Comparison of ENCODE assay signal across 8 cellular contexts in genomic region chr1:1847061-1847460, GRCh38. TPM values are rescaled to one million over a fixed set of nuclear protein-coding genes. Genes with fewer than 3 reads are reported as not detected.
A peak's percentile ranks its signal among the peaks of the same experiment; 100 is the strongest.
DNase-seq lines count a peak whose midpoint lies in the region; ATAC-seq, FAIRE-seq and TF ChIP-seq lines count a peak whose summit lies in the region.

No MANE protein-coding gene starts in this region.

- DNase-seq in HUDEP-2 (lab: John Stamatoyannopoulos, UW; ENCODE audit: unreplicated experiment in 76 of 76) (peak in 62 of 76 experiments; percentile 3 to 76 (median 38)), adrenal gland (peak in 5 of 7 donors; percentile 45 to 67 (median 48)), frontal cortex (ENCODE audit: low spot score in 2 of 2) (no peak), activated T-cell treated with anti-CD3 and anti-CD28 coated beads for 4 hours (no peak), GM10248 (ENCODE audit: extremely low spot score) (no peak)

- POLR2A ChIA-PET in GM10248 (lab: Yijun Ruan, JAX), result no interaction called here

- ATAC-seq in GM21619 (IDR thresholded peaks at IDR 0.05; ENCODE audit: unreplicated experiment), result no peak

- FAIRE-seq in frontal cortex (lab: Jason Lieb, UNC), result no peak

- peak in 1 of 2 donors; percentile 37 for TF ChIP-seq POLR2A in adrenal gland (IDR thresholded peaks at IDR 0.05)

- TF ChIP-seq CTCF in adrenal gland (IDR thresholded peaks at IDR 0.05) (no peak), GM10248 (IDR thresholded peaks at IDR 0.05; ENCODE audit: control extremely low read depth, extremely low read depth, low read depth, missing control alignments) (no peak)

- H3K27ac ChIP-seq in adrenal gland (peak overlapping the region in 4 of 5 donors; percentile 9 to 77 (median 60)), layer of hippocampus (ENCODE audit: low read depth, low read length) (peak overlapping the region; percentile 63), skin epidermis (peak overlapping the region in 14 of 21 experiments; percentile 7 to 71 (median 45))

- H3K9me3 ChIP-seq in adrenal gland (replicated peaks in 1 of 3), result no peaks in the 10 kb centered on the region

- no peaks in the 10 kb centered on the region for H3K27me3 ChIP-seq in adrenal gland
- H3K27me3 ChIP-seq in layer of hippocampus (ENCODE audit: control insufficient read depth, insufficient read depth, low read length), result no peaks in the 10 kb centered on the region

- H3K36me3 ChIP-seq in adrenal gland (replicated peaks in 1 of 2), result no peaks in the 10 kb centered on the region

- peaks cover 22 to 73% of the 10 kb centered on the region in 2 donors for H3K4me1 ChIP-seq in adrenal gland (replicated peaks in 1 of 2)

- intact Hi-C loops in adrenal gland (cut with DNase I), result no loop called here

- H3K4me3 ChIP-seq in adrenal gland (peak overlapping the region in 1 of 4 donors; percentile 15), skin epidermis (no peak overlapping the region)

- CTCF ChIA-PET in GM10248 (lab: Yijun Ruan, JAX), result interaction anchor here (1.5 to 1.6 kb wide), 2 partner anchors 16 to 23 kb away, joined by 3 to 4 read pairs; no protein-coding TSS in a partner anchor

- 6 to 19% (median 18%) methylated on average over 3 of the region's 3 CpGs for WGBS in adrenal gland, 4 donors

RNA-seq across cellular contexts. Expression of gene GNB1, which starts 43.8 kb away (rescaled TPM):
- total RNA-seq in adrenal gland, result 100 to 1,000 TPM; 108 to 331 (median 232) TPM
- 100 to 1,000 TPM in 1 of 3 donors, 10 to 100 TPM in 2; 81.7 to 482 (median 84.8) TPM for polyA plus RNA-seq in adrenal gland
- total RNA-seq in frontal cortex, result 154 TPM

Comparison
In these comparisons a context has a peak if more than half of its experiments do, and no peak if none do; other contexts are left out.
1. DNase-seq: peak in HUDEP-2 (62 of 76) and adrenal gland (5 of 7); none in frontal cortex (0 of 2), activated T-cell treated with anti-CD3 and anti-CD28 coated beads for 4 hours (single experiment) and GM10248 (single experiment).
2. Peak in every context shown above with its lines, with median percentiles within 50 percentile points of each other: H3K27ac ChIP-seq.